Comparison of ENCODE assay signal across 1 cellular context in the genomic region with DNA sequence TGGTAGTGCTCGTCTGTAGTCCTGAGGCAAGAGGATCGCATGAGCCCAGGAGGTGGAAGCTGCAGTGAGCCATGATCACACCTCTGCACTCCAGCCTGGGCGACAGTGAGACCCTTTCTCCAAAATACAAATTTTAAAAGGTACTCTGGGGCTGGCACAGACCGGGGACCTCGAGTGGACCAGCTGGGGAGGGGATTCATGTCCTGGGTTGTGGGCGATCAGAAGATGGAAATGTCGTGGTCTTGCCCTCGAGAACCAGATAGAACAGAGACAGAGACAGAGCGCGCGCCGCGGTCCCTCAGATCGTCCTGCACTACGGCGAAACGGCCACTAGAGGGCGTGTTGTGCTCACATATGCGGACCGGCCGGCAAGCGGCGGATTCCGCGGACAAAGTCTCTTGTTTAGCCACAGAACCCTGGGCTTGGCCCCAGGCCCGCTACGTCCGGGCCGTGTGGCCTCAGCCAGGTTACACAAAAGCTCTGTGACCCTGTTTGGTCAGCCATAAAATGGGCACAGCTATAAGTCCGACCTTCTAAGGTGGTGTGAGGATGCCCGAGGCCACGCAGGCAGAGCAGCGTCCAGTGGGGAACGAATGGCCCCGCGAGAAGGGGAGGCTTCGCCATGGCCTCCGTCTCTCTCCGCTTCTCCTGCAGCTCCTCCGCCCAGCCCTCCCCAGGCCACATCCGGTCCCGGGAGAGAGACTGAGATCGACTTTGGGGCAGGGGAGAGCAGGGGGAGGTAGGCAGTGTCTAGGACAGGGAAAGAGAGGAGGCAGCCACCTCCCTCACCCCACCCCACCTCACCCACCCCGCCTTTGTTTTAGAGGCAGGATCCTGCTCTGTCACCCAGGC.
A peak's percentile ranks its signal among the peaks of the same experiment; 100 is the strongest.
TF ChIP-seq lines count a peak whose summit lies in the region.

No MANE protein-coding gene starts in this region.

TF ChIP-seq in HepG2, 621 proteins besides CTCF, POLR2A, EP300 and RAD21 (continued from another document and continues in another):
- TF ChIP-seq, protein P1, sequence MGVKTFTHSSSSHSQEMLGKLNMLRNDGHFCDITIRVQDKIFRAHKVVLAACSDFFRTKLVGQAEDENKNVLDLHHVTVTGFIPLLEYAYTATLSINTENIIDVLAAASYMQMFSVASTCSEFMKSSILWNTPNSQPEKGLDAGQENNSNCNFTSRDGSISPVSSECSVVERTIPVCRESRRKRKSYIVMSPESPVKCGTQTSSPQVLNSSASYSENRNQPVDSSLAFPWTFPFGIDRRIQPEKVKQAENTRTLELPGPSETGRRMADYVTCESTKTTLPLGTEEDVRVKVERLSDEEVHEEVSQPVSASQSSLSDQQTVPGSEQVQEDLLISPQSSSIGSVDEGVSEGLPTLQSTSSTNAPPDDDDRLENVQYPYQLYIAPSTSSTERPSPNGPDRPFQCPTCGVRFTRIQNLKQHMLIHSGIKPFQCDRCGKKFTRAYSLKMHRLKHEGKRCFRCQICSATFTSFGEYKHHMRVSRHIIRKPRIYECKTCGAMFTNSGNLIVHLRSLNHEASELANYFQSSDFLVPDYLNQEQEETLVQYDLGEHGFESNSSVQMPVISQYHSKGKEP (CRISPR knock-in tag; IDR thresholded peaks at IDR 0.05) = no peak
- TF ChIP-seq, protein P2, sequence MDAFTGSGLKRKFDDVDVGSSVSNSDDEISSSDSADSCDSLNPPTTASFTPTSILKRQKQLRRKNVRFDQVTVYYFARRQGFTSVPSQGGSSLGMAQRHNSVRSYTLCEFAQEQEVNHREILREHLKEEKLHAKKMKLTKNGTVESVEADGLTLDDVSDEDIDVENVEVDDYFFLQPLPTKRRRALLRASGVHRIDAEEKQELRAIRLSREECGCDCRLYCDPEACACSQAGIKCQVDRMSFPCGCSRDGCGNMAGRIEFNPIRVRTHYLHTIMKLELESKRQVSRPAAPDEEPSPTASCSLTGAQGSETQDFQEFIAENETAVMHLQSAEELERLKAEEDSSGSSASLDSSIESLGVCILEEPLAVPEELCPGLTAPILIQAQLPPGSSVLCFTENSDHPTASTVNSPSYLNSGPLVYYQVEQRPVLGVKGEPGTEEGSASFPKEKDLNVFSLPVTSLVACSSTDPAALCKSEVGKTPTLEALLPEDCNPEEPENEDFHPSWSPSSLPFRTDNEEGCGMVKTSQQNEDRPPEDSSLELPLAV (CRISPR knock-in tag; conservative IDR thresholded peaks at IDR 0.05; ENCODE audit: low read depth) = no peak
- TF ChIP-seq REPIN1 (CRISPR knock-in tag; IDR thresholded peaks at IDR 0.05; ENCODE audit: borderline replicate concordance, low read depth) (0 out of 2 replicates have a peak, but pooled peaks have one; percentile 40), NFIB (CRISPR knock-in tag; IDR thresholded peaks at IDR 0.05; ENCODE audit: borderline replicate concordance) (no peak), ZNF672 (CRISPR knock-in tag; IDR thresholded peaks at IDR 0.05) (no peak), NR2C2 (CRISPR knock-in tag; IDR thresholded peaks at IDR 0.05; ENCODE audit: borderline replicate concordance) (no peak), CENPX (CRISPR knock-in tag; IDR thresholded peaks at IDR 0.05) (no peak), IRX3 (CRISPR knock-in tag; IDR thresholded peaks at IDR 0.05; ENCODE audit: borderline replicate concordance, low read depth) (no peak), ZNF142 (CRISPR knock-in tag; IDR thresholded peaks at IDR 0.05) (no peak), ZNF563 (CRISPR knock-in tag; IDR thresholded peaks at IDR 0.05) (no peak), MZF1 (CRISPR knock-in tag; IDR thresholded peaks at IDR 0.05; ENCODE audit: borderline replicate concordance) (no peak), MYC (CRISPR knock-in tag; IDR thresholded peaks at IDR 0.05; ENCODE audit: borderline replicate concordance) (peak; percentile 23; the same call in 1 of the 2 replicates), PLRG1 (conservative IDR thresholded peaks at IDR 0.05) (no peak), PAX8 (CRISPR knock-in tag; IDR thresholded peaks at IDR 0.05; ENCODE audit: borderline replicate concordance) (no peak), RNF2 (conservative IDR thresholded peaks at IDR 0.05; ENCODE audit: low read depth) (peak; percentile 62; the same call in 1 of the 2 replicates), RFX1 (IDR thresholded peaks at IDR 0.05) (no peak), RNF219 (CRISPR knock-in tag; IDR thresholded peaks at IDR 0.05) (no peak), ZNF709 (CRISPR knock-in tag; IDR thresholded peaks at IDR 0.05) (no peak), TAF15 (IDR thresholded peaks at IDR 0.05; ENCODE audit: low read depth, low read length, poor library complexity, severe bottlenecking) (no peak), CAMTA2 (CRISPR knock-in tag; IDR thresholded peaks at IDR 0.05; ENCODE audit: borderline replicate concordance) (no peak), MIER2 (CRISPR knock-in tag; IDR thresholded peaks at IDR 0.05) (peak; percentile 63; the same call in 1 of the 2 replicates)
- TF ChIP-seq, protein P3, sequence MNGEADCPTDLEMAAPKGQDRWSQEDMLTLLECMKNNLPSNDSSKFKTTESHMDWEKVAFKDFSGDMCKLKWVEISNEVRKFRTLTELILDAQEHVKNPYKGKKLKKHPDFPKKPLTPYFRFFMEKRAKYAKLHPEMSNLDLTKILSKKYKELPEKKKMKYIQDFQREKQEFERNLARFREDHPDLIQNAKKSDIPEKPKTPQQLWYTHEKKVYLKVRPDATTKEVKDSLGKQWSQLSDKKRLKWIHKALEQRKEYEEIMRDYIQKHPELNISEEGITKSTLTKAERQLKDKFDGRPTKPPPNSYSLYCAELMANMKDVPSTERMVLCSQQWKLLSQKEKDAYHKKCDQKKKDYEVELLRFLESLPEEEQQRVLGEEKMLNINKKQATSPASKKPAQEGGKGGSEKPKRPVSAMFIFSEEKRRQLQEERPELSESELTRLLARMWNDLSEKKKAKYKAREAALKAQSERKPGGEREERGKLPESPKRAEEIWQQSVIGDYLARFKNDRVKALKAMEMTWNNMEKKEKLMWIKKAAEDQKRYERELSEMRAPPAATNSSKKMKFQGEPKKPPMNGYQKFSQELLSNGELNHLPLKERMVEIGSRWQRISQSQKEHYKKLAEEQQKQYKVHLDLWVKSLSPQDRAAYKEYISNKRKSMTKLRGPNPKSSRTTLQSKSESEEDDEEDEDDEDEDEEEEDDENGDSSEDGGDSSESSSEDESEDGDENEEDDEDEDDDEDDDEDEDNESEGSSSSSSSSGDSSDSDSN (CRISPR knock-in tag; IDR thresholded peaks at IDR 0.05) = peak; percentile 71
- TF ChIP-seq, protein P4, sequence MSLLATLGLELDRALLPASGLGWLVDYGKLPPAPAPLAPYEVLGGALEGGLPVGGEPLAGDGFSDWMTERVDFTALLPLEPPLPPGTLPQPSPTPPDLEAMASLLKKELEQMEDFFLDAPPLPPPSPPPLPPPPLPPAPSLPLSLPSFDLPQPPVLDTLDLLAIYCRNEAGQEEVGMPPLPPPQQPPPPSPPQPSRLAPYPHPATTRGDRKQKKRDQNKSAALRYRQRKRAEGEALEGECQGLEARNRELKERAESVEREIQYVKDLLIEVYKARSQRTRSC (CRISPR knock-in tag; IDR thresholded peaks at IDR 0.05; ENCODE audit: low read depth) = no peak
- TF ChIP-seq, protein P5, sequence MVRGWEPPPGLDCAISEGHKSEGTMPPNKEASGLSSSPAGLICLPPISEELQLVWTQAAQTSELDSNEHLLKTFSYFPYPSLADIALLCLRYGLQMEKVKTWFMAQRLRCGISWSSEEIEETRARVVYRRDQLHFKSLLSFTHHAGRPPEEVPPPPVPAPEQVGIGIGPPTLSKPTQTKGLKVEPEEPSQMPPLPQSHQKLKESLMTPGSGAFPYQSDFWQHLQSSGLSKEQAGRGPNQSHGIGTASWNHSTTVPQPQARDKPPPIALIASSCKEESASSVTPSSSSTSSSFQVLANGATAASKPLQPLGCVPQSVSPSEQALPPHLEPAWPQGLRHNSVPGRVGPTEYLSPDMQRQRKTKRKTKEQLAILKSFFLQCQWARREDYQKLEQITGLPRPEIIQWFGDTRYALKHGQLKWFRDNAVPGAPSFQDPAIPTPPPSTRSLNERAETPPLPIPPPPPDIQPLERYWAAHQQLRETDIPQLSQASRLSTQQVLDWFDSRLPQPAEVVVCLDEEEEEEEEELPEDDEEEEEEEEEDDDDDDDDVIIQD (CRISPR knock-in tag; IDR thresholded peaks at IDR 0.05; ENCODE audit: low read depth) = no peak
- TF ChIP-seq, protein P6, sequence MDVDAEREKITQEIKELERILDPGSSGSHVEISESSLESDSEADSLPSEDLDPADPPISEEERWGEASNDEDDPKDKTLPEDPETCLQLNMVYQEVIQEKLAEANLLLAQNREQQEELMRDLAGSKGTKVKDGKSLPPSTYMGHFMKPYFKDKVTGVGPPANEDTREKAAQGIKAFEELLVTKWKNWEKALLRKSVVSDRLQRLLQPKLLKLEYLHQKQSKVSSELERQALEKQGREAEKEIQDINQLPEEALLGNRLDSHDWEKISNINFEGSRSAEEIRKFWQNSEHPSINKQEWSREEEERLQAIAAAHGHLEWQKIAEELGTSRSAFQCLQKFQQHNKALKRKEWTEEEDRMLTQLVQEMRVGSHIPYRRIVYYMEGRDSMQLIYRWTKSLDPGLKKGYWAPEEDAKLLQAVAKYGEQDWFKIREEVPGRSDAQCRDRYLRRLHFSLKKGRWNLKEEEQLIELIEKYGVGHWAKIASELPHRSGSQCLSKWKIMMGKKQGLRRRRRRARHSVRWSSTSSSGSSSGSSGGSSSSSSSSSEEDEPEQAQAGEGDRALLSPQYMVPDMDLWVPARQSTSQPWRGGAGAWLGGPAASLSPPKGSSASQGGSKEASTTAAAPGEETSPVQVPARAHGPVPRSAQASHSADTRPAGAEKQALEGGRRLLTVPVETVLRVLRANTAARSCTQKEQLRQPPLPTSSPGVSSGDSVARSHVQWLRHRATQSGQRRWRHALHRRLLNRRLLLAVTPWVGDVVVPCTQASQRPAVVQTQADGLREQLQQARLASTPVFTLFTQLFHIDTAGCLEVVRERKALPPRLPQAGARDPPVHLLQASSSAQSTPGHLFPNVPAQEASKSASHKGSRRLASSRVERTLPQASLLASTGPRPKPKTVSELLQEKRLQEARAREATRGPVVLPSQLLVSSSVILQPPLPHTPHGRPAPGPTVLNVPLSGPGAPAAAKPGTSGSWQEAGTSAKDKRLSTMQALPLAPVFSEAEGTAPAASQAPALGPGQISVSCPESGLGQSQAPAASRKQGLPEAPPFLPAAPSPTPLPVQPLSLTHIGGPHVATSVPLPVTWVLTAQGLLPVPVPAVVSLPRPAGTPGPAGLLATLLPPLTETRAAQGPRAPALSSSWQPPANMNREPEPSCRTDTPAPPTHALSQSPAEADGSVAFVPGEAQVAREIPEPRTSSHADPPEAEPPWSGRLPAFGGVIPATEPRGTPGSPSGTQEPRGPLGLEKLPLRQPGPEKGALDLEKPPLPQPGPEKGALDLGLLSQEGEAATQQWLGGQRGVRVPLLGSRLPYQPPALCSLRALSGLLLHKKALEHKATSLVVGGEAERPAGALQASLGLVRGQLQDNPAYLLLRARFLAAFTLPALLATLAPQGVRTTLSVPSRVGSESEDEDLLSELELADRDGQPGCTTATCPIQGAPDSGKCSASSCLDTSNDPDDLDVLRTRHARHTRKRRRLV (CRISPR knock-in tag; IDR thresholded peaks at IDR 0.05) = no peak
